In the genomic region with DNA sequence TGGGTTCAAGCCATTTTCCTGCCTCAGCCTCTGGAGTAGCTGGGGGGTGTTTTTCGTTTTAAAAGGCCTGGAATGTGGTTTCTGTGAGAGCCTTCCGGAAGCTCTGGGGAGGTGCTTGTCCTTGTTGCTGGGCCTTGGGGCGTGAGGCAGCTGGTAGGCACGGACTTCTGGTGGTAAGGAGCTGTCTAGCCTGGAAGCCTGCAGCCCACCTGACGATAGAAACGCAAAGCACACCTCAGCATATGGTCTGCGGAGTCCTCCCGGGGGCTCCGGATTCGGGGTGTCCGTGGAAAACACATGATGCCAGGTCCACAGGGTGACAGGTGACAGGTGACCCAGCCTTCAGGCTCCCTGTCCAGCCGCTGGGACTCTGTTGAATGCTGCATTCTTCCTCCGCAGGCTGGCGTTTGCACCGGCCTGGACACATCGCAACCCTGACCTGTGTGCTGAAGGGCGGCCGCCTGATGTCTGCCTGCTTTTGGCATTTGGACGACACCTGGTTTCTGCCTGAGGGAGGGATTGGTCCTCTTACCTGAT, we compare ENCODE assay signal across 10 cellular contexts. TPM values are rescaled to one million over a fixed set of nuclear protein-coding genes. Genes with fewer than 3 reads are reported as not detected.
DNase-seq lines count a peak whose midpoint lies in the region; ATAC-seq, FAIRE-seq and TF ChIP-seq lines count a peak whose summit lies in the region.
"Had no signal": no experiment of that assay in that cellular context is flagged by ENCODE, and none has a peak within 500 bp of the region (broad histone marks: within the 10 kb centered on the region; RNA-seq: fewer than 3 reads in every experiment).

No MANE protein-coding gene starts in this region.

- peaks cover 24 to 25% of the 10 kb centered on the region in 2 donors for H3K36me3 Mint-ChIP-seq in CD14-positive monocyte
- no peaks in the 10 kb centered on the region for H3K36me3 Mint-ChIP-seq in astrocyte (ENCODE audit: low read depth, unreplicated experiment)
- H3K36me3 Mint-ChIP-seq: activated naive CD8-positive, alpha-beta T cell had no signal

- H3K27me3 Mint-ChIP-seq in CD14-positive monocyte (ENCODE audit: low read depth in 3 of 3), result peaks cover 0 to 16% (median 3%) of the 10 kb centered on the region in 3 donors
- H3K27me3 Mint-ChIP-seq in astrocyte (ENCODE audit: low read depth, unreplicated experiment), result no peaks in the 10 kb centered on the region
- H3K27me3 Mint-ChIP-seq: activated naive CD8-positive, alpha-beta T cell had no signal

- intact Hi-C loops in CD14-positive monocyte (cut with micrococcal nuclease), result loop anchor here (5.0 to 10.0 kb wide), 3 partner anchors 33 to 60 kb away; a partner anchor contains a TSS
- intact Hi-C loops in mucosa of descending colon (cut with DNase I, micrococcal nuclease), result no loop called here

- H3K4me1 Mint-ChIP-seq in CD14-positive monocyte, result peaks cover 7% of the 10 kb centered on the region
- peaks cover 17% of the 10 kb centered on the region for H3K4me1 Mint-ChIP-seq in astrocyte (ENCODE audit: low read depth, unreplicated experiment)

- H3K9me3 ChIP-seq in astrocyte (ENCODE audit: insufficient read depth, low read depth, low read length) (no peaks in the 10 kb centered on the region), mucosa of descending colon (no peaks in the 10 kb centered on the region)

- H3K4me1 ChIP-seq in astrocyte (ENCODE audit: insufficient read depth, low read length), result peaks cover 44% of the 10 kb centered on the region
- peaks cover 37% of the 10 kb centered on the region for H3K4me1 ChIP-seq in mucosa of descending colon (ENCODE audit: low read depth)

- H3K27me3 ChIP-seq in astrocyte (ENCODE audit: insufficient read depth, low read length), result no peaks in the 10 kb centered on the region

- H3K27ac ChIP-seq in astrocyte (ENCODE audit: low read depth, low read length), result peak overlapping the region; percentile 56

- H3K4me3 ChIP-seq in astrocyte (ENCODE audit: insufficient read depth, low read depth, low read length) (peak overlapping the region; percentile 18), mucosa of descending colon (no peak overlapping the region)

- peaks cover 70% of the 10 kb centered on the region for H3K79me2 ChIP-seq in astrocyte (ENCODE audit: insufficient read depth, low read length)

- H3K9me3 Mint-ChIP-seq in CD14-positive monocyte (peaks cover 0 to 2% (median 0%) of the 10 kb centered on the region in 7 donors), astrocyte (ENCODE audit: unreplicated experiment) (no peaks in the 10 kb centered on the region)

- DNase-seq in CD14-positive monocyte (ENCODE audit: low spot score) (no peak), HK-2 (ENCODE audit: unreplicated experiment) (peak; percentile 72), astrocyte (ENCODE audit: low read depth) (peak; percentile 54), mucosa of descending colon (peak in 2 of 3 donors; percentile 42 to 64), NAMALWA (ENCODE audit: low spot score) (no peak), LoVo (ENCODE audit: low spot score) (no peak)
- no peak for DNase-seq in stimulated activated CD4-positive, alpha-beta T cell treated with anti-CD3 and anti-CD28 coated beads, Interleukin-4, amount 100 ng/mL, for 1 hour
- DNase-seq in activated CD4-positive, alpha-beta T cell treated with anti-CD3 and anti-CD28 coated beads for 1 hour, result no peak
- DNase-seq: NCI-H524 treated with DMSO at 0.1 percent for 48 hours had no signal

- peak overlapping the region in 5 of 7 donors; percentile 78 to 94 (median 93) for H3K27ac Mint-ChIP-seq in CD14-positive monocyte
- H3K27ac Mint-ChIP-seq in astrocyte (ENCODE audit: unreplicated experiment), result peak overlapping the region; percentile 47
- H3K27ac Mint-ChIP-seq: activated naive CD8-positive, alpha-beta T cell had no signal

- H3K36me3 ChIP-seq in astrocyte (ENCODE audit: insufficient read depth, low read length) (no peaks in the 10 kb centered on the region), mucosa of descending colon (ENCODE audit: low read depth) (no peaks in the 10 kb centered on the region)

- H3K4me3 Mint-ChIP-seq in CD14-positive monocyte (peak overlapping the region in 1 of 2 donors; percentile 49), astrocyte (ENCODE audit: unreplicated experiment) (no peak overlapping the region)
- H3K4me3 Mint-ChIP-seq: activated naive CD8-positive, alpha-beta T cell had no signal

- ATAC-seq in mucosa of descending colon, result no peak

- FAIRE-seq in astrocyte (lab: Jason Lieb, UNC), result no peak

- no peak overlapping the region for H2AFZ ChIP-seq in astrocyte (ENCODE audit: low read depth, low read length)

- peak overlapping the region; percentile 50 for H3K9ac ChIP-seq in astrocyte (ENCODE audit: low read length)

- peak overlapping the region; percentile 63 for H3K4me2 ChIP-seq in astrocyte (ENCODE audit: low read length)

- TF ChIP-seq CTCF in CD14-positive monocyte (IDR thresholded peaks at IDR 0.05), result no peak
- TF ChIP-seq CTCF in astrocyte (IDR thresholded peaks at IDR 0.05; ENCODE audit: insufficient read depth, low read depth, low read length), result no peak
- no peak for TF ChIP-seq CTCF in mucosa of descending colon (IDR thresholded peaks at IDR 0.05)

- H4K20me1 ChIP-seq in astrocyte (ENCODE audit: insufficient read depth, low read length), result peaks cover 95% of the 10 kb centered on the region

RNA-seq across cellular contexts. Expression of a gene that starts 37.3 kb away (rescaled TPM):
- 1 to 10 TPM in 1 of 2 donors, under 1 TPM in 1; 0.87 to 2.9 TPM for polyA plus RNA-seq in CD14-positive monocyte
- total RNA-seq in astrocyte, result 29.2 and 39.1 TPM in 2 replicates
- total RNA-seq in mucosa of descending colon, result 10 to 100 TPM; 31.7 to 92.8 (median 32.0) TPM

Comparison
In these comparisons a context has a peak if more than half of its experiments do, and no peak if none do; other contexts are left out.
1. DNase-seq: peak in HK-2 (single experiment), astrocyte (single experiment) and mucosa of descending colon (2 of 3); none in CD14-positive monocyte (single experiment), NAMALWA (single experiment), stimulated activated CD4-positive, alpha-beta T cell treated with anti-CD3 and anti-CD28 coated beads, Interleukin-4, amount 100 ng/mL, for 1 hour (single experiment), activated CD4-positive, alpha-beta T cell treated with anti-CD3 and anti-CD28 coated beads for 1 hour (single experiment) and LoVo (single experiment).
2. intact Hi-C loops: an anchor here in CD14-positive monocyte (5.0 to 10.0 kb wide); none called in mucosa of descending colon.